In the genomic region with DNA sequence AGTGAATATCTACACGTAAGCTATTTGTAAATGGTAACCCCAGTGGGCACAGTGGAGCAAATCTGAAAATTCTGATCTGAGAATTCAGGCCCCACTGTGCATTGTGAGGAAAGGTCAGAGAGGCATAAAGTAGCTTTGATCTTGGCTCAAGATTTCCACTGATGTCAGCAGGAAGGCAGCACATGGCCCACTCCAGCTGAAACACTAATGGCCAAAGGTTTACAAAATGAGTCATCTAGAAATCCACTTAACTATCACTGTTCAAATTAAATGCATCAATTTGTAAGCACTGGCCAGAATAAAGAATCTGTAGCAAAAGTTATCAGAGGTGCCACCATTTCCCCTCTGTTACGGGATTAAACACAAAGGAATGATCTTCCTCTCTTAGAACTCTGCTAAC, we compare ENCODE assay signal across 1 cellular context.
TF ChIP-seq lines count a peak whose summit lies in the region.

No MANE protein-coding gene starts in this region.

TF ChIP-seq in liver, 16 proteins besides CTCF, POLR2A, EP300 and RAD21 (continued from another document):
- TF ChIP-seq, protein P1, sequence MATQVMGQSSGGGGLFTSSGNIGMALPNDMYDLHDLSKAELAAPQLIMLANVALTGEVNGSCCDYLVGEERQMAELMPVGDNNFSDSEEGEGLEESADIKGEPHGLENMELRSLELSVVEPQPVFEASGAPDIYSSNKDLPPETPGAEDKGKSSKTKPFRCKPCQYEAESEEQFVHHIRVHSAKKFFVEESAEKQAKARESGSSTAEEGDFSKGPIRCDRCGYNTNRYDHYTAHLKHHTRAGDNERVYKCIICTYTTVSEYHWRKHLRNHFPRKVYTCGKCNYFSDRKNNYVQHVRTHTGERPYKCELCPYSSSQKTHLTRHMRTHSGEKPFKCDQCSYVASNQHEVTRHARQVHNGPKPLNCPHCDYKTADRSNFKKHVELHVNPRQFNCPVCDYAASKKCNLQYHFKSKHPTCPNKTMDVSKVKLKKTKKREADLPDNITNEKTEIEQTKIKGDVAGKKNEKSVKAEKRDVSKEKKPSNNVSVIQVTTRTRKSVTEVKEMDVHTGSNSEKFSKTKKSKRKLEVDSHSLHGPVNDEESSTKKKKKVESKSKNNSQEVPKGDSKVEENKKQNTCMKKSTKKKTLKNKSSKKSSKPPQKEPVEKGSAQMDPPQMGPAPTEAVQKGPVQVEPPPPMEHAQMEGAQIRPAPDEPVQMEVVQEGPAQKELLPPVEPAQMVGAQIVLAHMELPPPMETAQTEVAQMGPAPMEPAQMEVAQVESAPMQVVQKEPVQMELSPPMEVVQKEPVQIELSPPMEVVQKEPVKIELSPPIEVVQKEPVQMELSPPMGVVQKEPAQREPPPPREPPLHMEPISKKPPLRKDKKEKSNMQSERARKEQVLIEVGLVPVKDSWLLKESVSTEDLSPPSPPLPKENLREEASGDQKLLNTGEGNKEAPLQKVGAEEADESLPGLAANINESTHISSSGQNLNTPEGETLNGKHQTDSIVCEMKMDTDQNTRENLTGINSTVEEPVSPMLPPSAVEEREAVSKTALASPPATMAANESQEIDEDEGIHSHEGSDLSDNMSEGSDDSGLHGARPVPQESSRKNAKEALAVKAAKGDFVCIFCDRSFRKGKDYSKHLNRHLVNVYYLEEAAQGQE (IDR thresholded peaks at IDR 0.05), result no peak
- TF ChIP-seq FOXA2 (IDR thresholded peaks at IDR 0.05) (no peak), HNF4A (conservative IDR thresholded peaks at IDR 0.05) (peak in 1 of 2 donors; percentile 39)
- TF ChIP-seq, protein P2, sequence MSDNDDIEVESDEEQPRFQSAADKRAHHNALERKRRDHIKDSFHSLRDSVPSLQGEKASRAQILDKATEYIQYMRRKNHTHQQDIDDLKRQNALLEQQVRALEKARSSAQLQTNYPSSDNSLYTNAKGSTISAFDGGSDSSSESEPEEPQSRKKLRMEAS (IDR thresholded peaks at IDR 0.05), result peak; percentile 41
